ENCODE assay signal across 1 cellular context in the genomic region with DNA sequence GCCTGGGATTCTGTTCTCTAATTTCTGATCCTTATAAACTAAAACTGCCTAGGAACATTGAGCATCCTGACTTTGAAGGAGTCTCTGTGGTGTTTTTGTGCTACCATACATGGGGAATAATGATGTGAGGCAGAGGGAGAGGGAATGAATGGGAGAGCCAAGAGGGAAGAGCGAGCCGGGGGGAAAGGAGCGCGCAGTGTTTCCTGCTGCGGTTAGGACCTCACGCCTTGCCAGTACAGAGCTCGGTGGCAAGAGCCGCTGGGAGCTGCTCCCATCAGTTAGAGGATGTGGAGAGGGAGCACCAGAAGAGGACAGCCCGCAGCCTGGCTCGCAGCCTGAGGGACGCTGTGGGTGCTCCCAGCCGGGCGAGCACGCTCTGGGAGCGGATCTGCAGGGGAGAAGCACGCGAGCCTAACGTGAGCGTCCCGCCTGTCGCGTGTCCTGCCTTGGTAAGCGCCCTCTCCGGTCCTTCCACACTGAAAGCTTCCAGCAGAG.
A peak's percentile ranks its signal among the peaks of the same experiment; 100 is the strongest.
TF ChIP-seq lines count a peak whose summit lies in the region.

No MANE protein-coding gene starts in this region.

TF ChIP-seq in GM12878, 131 proteins besides CTCF, POLR2A, EP300 and RAD21 (continued from another document):
- TF ChIP-seq, protein P1, sequence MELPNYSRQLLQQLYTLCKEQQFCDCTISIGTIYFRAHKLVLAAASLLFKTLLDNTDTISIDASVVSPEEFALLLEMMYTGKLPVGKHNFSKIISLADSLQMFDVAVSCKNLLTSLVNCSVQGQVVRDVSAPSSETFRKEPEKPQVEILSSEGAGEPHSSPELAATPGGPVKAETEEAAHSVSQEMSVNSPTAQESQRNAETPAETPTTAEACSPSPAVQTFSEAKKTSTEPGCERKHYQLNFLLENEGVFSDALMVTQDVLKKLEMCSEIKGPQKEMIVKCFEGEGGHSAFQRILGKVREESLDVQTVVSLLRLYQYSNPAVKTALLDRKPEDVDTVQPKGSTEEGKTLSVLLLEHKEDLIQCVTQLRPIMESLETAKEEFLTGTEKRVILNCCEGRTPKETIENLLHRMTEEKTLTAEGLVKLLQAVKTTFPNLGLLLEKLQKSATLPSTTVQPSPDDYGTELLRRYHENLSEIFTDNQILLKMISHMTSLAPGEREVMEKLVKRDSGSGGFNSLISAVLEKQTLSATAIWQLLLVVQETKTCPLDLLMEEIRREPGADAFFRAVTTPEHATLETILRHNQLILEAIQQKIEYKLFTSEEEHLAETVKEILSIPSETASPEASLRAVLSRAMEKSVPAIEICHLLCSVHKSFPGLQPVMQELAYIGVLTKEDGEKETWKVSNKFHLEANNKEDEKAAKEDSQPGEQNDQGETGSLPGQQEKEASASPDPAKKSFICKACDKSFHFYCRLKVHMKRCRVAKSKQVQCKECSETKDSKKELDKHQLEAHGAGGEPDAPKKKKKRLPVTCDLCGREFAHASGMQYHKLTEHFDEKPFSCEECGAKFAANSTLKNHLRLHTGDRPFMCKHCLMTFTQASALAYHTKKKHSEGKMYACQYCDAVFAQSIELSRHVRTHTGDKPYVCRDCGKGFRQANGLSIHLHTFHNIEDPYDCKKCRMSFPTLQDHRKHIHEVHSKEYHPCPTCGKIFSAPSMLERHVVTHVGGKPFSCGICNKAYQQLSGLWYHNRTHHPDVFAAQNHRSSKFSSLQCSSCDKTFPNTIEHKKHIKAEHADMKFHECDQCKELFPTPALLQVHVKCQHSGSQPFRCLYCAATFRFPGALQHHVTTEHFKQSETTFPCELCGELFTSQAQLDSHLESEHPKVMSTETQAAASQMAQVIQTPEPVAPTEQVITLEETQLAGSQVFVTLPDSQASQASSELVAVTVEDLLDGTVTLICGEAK (IDR thresholded peaks at IDR 0.05; ENCODE audit: borderline replicate concordance): 0 out of 2 replicates have a peak, but pooled peaks have one; percentile 1
- TF ChIP-seq, protein P2, sequence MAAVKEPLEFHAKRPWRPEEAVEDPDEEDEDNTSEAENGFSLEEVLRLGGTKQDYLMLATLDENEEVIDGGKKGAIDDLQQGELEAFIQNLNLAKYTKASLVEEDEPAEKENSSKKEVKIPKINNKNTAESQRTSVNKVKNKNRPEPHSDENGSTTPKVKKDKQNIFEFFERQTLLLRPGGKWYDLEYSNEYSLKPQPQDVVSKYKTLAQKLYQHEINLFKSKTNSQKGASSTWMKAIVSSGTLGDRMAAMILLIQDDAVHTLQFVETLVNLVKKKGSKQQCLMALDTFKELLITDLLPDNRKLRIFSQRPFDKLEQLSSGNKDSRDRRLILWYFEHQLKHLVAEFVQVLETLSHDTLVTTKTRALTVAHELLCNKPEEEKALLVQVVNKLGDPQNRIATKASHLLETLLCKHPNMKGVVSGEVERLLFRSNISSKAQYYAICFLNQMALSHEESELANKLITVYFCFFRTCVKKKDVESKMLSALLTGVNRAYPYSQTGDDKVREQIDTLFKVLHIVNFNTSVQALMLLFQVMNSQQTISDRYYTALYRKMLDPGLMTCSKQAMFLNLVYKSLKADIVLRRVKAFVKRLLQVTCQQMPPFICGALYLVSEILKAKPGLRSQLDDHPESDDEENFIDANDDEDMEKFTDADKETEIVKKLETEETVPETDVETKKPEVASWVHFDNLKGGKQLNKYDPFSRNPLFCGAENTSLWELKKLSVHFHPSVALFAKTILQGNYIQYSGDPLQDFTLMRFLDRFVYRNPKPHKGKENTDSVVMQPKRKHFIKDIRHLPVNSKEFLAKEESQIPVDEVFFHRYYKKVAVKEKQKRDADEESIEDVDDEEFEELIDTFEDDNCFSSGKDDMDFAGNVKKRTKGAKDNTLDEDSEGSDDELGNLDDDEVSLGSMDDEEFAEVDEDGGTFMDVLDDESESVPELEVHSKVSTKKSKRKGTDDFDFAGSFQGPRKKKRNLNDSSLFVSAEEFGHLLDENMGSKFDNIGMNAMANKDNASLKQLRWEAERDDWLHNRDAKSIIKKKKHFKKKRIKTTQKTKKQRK (IDR thresholded peaks at IDR 0.05; ENCODE audit: low read depth, low read length): no peak
- TF ChIP-seq ZSCAN29 (IDR thresholded peaks at IDR 0.05) (peak; percentile 4; the same call in 1 of the 2 replicates), RAD51 (IDR thresholded peaks at IDR 0.05) (no peak), STAT1 (conservative IDR thresholded peaks at IDR 0.05) (no peak), BACH1 (IDR thresholded peaks at IDR 0.05; ENCODE audit: borderline replicate concordance) (peak; percentile 80), ZNF622 (IDR thresholded peaks at IDR 0.05) (no peak), SIN3A (IDR thresholded peaks at IDR 0.05; ENCODE audit: low read depth, low read length) (0 out of 2 replicates have a peak, but pooled peaks have one; percentile 4), LARP7 (IDR thresholded peaks at IDR 0.05) (peak; percentile 77; the same call in 1 of the 2 replicates), BHLHE40 (IDR thresholded peaks at IDR 0.05; ENCODE audit: borderline replicate concordance in 1 of 2, low read depth in 2 of 2, low read length in 1 of 2) (peak; percentile 48 to 91; a peak in 3 of 4 replicates), CHD1 (IDR thresholded peaks at IDR 0.05; ENCODE audit: low read depth, low read length) (peak; percentile 82; the same call in 1 of the 2 replicates), POLR2AphosphoS5 (IDR thresholded peaks at IDR 0.05; ENCODE audit: low read length) (peak; percentile 81), EZH2 (IDR thresholded peaks at IDR 0.05; ENCODE audit: borderline replicate concordance, control insufficient read depth, low read depth, low read length) (no peak), ZBED1 (IDR thresholded peaks at IDR 0.05; ENCODE audit: borderline replicate concordance) (0 out of 2 replicates have a peak, but pooled peaks have one; percentile 0), ZNF24 (IDR thresholded peaks at IDR 0.05) (0 out of 2 replicates have a peak, but pooled peaks have one; percentile 18), MTA2 (IDR thresholded peaks at IDR 0.05; ENCODE audit: low read depth) (no peak)
